ENCODE assay signal across 1 cellular context in the genomic region with DNA sequence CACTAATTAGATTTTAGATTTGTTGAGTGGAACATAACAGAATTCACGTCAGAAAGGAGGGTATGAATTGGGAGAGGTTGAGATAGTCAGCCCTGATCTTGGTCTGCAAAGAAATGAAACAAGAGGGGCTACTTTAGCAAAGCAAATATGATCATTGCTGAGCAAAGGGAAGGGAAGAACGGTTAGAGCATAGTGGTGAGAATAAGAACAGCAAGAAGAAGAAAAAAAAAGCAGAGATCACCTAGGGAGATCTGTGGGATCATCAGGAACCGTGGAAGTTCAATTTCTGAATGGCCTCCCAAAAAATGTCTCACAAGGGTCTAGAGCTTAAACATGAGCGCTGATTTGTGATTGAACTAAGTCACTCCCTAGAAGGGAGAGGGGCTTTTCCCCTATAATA.
TF ChIP-seq lines count a peak whose summit lies in the region.

No MANE protein-coding gene starts in this region.

TF ChIP-seq in GM23338, 12 proteins besides CTCF, POLR2A, EP300 and RAD21 (continued from another document):
- TF ChIP-seq, protein P1, sequence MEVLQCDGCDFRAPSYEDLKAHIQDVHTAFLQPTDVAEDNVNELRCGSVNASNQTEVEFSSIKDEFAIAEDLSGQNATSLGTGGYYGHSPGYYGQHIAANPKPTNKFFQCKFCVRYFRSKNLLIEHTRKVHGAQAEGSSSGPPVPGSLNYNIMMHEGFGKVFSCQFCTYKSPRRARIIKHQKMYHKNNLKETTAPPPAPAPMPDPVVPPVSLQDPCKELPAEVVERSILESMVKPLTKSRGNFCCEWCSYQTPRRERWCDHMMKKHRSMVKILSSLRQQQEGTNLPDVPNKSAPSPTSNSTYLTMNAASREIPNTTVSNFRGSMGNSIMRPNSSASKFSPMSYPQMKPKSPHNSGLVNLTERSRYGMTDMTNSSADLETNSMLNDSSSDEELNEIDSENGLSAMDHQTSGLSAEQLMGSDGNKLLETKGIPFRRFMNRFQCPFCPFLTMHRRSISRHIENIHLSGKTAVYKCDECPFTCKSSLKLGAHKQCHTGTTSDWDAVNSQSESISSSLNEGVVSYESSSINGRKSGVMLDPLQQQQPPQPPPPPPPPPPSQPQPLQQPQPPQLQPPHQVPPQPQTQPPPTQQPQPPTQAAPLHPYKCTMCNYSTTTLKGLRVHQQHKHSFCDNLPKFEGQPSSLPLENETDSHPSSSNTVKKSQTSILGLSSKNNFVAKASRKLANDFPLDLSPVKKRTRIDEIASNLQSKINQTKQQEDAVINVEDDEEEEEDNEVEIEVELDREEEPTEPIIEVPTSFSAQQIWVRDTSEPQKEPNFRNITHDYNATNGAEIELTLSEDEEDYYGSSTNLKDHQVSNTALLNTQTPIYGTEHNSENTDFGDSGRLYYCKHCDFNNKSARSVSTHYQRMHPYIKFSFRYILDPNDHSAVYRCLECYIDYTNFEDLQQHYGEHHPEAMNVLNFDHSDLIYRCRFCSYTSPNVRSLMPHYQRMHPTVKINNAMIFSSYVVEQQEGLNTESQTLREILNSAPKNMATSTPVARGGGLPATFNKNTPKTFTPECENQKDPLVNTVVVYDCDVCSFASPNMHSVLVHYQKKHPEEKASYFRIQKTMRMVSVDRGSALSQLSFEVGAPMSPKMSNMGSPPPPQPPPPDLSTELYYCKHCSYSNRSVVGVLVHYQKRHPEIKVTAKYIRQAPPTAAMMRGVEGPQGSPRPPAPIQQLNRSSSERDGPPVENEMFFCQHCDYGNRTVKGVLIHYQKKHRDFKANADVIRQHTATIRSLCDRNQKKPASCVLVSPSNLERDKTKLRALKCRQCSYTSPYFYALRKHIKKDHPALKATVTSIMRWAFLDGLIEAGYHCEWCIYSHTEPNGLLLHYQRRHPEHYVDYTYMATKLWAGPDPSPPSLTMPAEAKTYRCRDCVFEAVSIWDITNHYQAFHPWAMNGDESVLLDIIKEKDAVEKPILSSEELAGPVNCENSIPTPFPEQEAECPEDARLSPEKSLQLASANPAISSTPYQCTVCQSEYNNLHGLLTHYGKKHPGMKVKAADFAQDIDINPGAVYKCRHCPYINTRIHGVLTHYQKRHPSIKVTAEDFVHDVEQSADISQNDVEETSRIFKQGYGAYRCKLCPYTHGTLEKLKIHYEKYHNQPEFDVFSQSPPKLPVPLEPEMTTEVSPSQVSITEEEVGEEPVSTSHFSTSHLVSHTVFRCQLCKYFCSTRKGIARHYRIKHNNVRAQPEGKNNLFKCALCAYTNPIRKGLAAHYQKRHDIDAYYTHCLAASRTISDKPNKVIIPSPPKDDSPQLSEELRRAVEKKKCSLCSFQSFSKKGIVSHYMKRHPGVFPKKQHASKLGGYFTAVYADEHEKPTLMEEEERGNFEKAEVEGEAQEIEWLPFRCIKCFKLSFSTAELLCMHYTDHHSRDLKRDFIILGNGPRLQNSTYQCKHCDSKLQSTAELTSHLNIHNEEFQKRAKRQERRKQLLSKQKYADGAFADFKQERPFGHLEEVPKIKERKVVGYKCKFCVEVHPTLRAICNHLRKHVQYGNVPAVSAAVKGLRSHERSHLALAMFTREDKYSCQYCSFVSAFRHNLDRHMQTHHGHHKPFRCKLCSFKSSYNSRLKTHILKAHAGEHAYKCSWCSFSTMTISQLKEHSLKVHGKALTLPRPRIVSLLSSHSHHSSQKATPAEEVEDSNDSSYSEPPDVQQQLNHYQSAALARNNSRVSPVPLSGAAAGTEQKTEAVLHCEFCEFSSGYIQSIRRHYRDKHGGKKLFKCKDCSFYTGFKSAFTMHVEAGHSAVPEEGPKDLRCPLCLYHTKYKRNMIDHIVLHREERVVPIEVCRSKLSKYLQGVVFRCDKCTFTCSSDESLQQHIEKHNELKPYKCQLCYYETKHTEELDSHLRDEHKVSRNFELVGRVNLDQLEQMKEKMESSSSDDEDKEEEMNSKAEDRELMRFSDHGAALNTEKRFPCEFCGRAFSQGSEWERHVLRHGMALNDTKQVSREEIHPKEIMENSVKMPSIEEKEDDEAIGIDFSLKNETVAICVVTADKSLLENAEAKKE (CRISPR knock-in tag; IDR thresholded peaks at IDR 0.05), result no peak
- TF ChIP-seq CREB1 (CRISPR knock-in tag; IDR thresholded peaks at IDR 0.05; ENCODE audit: low read depth), result no peak
- no peak for TF ChIP-seq ZNF114 (CRISPR knock-in tag; IDR thresholded peaks at IDR 0.05)
TF ChIP-seq in GM23338: peak in this region for 0.
